ENCODE assay signal across 26 cellular contexts in genomic region chr1:198977909-198978308, GRCh38.
"Had no signal": no experiment of that assay in that cellular context is flagged by ENCODE, and none has a peak within 500 bp of the region (broad histone marks: within the 10 kb centered on the region; RNA-seq: fewer than 3 reads in every experiment).

No MANE protein-coding gene starts in this region.

- H3K9me3 ChIP-seq: adrenal gland, ascending aorta, left ventricle myocardium inferior, sigmoid colon, thyroid gland had no signal

- H3K27me3 ChIP-seq: adrenal gland, ascending aorta, hepatocyte, sigmoid colon, thyroid gland had no signal

- H3K36me3 ChIP-seq: adrenal gland, ascending aorta, left ventricle myocardium inferior, sigmoid colon, thyroid gland had no signal

- H3K4me3 Mint-ChIP-seq: activated naive CD4-positive, alpha-beta T cell treated with anti-CD3 and anti-CD28 coated beads for 36 hours; immature natural killer cell; naive thymus-derived CD8-positive, alpha-beta T cell; T-helper 1 cell treated with Interleukin-12 subunit alpha and Interleukin-12 subunit beta and Interleukin-4 antibody, amounts not matched to agents 30 μg/mL and 1 μg/mL, for 36 hours; WTC11 had no signal

- H3K4me1 Mint-ChIP-seq: immature natural killer cell had no signal

- H3K4me1 ChIP-seq: adrenal gland, ascending aorta, left ventricle myocardium inferior, sigmoid colon, thyroid gland had no signal

- H3K9me3 Mint-ChIP-seq: activated naive CD4-positive, alpha-beta T cell treated with anti-CD3 and anti-CD28 coated beads for 36 hours; immature natural killer cell; WTC11 had no signal

- H3K27ac ChIP-seq: adrenal gland, ascending aorta, hepatocyte, left ventricle myocardium inferior, sigmoid colon, thyroid gland had no signal

- H3K4me2 ChIP-seq: hepatocyte had no signal

- H3K79me2 ChIP-seq: hepatocyte had no signal

- DNase-seq: activated CD4-positive, alpha-beta T cell treated with anti-CD3 and anti-CD28 coated beads for 4 hours; activated CD4-positive, alpha-beta T cell treated with anti-CD3 and anti-CD28 coated beads, Interleukin-2, amount 50 U/mL, for 48 hours; activated naive CD4-positive, alpha-beta T cell treated with anti-CD3 and anti-CD28 coated beads for 36 hours; activated T-cell treated with anti-CD3 and anti-CD28 coated beads for 4 hours; adrenal gland; central memory CD4-positive, alpha-beta T cell; dermis blood vessel endothelial cell; effector memory CD4-positive, alpha-beta T cell; foreskin melanocyte; immature natural killer cell; kidney glomerular epithelial cell; left ventricle myocardium inferior; naive thymus-derived CD8-positive, alpha-beta T cell; retina; sigmoid colon; stimulated activated CD4-positive, alpha-beta T cell treated with anti-CD3 and anti-CD28 coated beads, Interleukin-4, amount 100 ng/mL, for 1 hour; stimulated activated naive CD4-positive, alpha-beta T cell treated with Interleukin-2 at 50 U/mL for 16 hours; substantia nigra; T1000; thyroid gland had no signal

- H3K27me3 Mint-ChIP-seq: naive thymus-derived CD8-positive, alpha-beta T cell; progenitor cell of endocrine pancreas had no signal

- H2AFZ ChIP-seq: hepatocyte had no signal

- H3K4me3 ChIP-seq: adrenal gland, ascending aorta, hepatocyte, left ventricle myocardium inferior, sigmoid colon, thyroid gland had no signal

- H3K36me3 Mint-ChIP-seq: immature natural killer cell, WTC11 had no signal

- H3K27ac Mint-ChIP-seq: activated naive CD4-positive, alpha-beta T cell treated with anti-CD3 and anti-CD28 coated beads for 36 hours; immature natural killer cell; naive thymus-derived CD8-positive, alpha-beta T cell; progenitor cell of endocrine pancreas; T-helper 1 cell treated with Interleukin-12 subunit alpha and Interleukin-12 subunit beta and Interleukin-4 antibody, amounts not matched to agents 30 μg/mL and 1 μg/mL, for 36 hours; WTC11 had no signal

- ATAC-seq: esophagus mucosa; naive thymus-derived CD8-positive, alpha-beta T cell; WTC11 had no signal
